In the genomic region with DNA sequence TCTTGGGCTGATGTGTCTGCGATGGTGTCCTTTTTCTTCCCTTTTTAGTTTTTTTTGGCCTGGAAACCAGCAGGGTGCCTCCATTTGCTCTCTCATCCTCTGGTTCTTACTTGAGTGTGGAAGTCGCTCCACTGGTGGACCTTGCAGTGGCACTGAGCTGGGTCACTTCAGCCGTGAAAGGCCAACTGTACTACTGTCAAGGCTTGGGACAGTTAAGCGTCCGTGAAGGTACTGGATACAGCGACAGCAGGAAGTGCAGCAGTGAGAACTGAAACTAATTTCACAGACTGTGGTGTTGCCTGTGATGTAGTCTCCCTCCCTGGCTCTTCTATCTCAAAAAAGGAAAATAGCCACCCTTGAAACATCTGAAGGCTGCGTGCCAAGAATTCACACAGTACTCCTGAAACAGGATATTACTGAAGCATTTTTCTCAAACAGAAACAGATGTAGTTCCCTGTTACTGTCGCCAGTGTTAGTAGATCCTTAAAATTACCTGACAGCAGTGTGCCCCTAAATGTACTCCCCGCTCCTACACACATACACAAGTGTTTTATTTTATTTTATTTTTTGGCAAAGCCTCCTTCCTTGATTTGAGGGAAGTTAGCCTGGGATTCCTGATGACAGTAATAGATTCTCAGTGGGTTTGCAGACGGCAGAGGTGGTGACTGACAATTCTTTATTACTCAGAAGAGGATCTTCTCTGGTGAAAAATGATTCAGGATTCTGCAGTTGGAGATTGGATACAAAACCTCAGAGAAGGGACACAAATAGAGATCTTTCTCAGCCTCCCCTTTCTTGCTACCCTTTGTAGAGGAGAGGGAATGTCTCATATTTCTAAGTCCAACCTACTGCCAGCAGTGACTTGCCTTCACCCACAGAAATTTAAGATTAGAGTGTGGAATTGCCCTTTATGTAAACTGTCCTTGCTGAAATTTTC, we compare ENCODE assay signal across 9 cellular contexts. TPM values are rescaled to one million over a fixed set of nuclear protein-coding genes. Genes with fewer than 3 reads are reported as not detected.
DNase-seq lines count a peak whose midpoint lies in the region; ATAC-seq and TF ChIP-seq lines count a peak whose summit lies in the region.
"Had no signal": no experiment of that assay in that cellular context is flagged by ENCODE, and none has a peak within 500 bp of the region (broad histone marks: within the 10 kb centered on the region; RNA-seq: fewer than 3 reads in every experiment).

No MANE protein-coding gene starts in this region.

- peaks cover 81% of the 10 kb centered on the region for H3K4me1 ChIP-seq in DOHH2 (ENCODE audit: control insufficient read depth, low read length)
- peaks cover 12 to 24% of the 10 kb centered on the region in 2 experiments; a peak in 3 of 4 replicates for H3K4me1 ChIP-seq in SK-N-SH (ENCODE audit: control insufficient read depth in 1 of 2, insufficient read depth in 2 of 2, low read depth in 1 of 2, low read length in 1 of 2)
- H3K4me1 ChIP-seq in colonic mucosa: peaks cover 16% of the 10 kb centered on the region
- H3K4me1 ChIP-seq in upper lobe of left lung: peaks cover 79 to 86% (median 82%) of the 10 kb centered on the region in 4 donors

- no peaks in the 10 kb centered on the region for H3K36me3 Mint-ChIP-seq in mesothelial cell of epicardium

- POLR2A ChIA-PET in SK-N-SH (lab: Yijun Ruan, JAX): no interaction called here

- no peak for TF ChIP-seq CTCF in DOHH2 (IDR thresholded peaks at IDR 0.05; ENCODE audit: low read depth, low read length, poor library complexity, severe bottlenecking)
- no peak for TF ChIP-seq CTCF in SK-N-SH (IDR thresholded peaks at IDR 0.05)
- TF ChIP-seq CTCF in colonic mucosa (IDR thresholded peaks at IDR 0.05): no peak
- TF ChIP-seq CTCF in mesothelial cell of epicardium (IDR thresholded peaks at IDR 0.05; ENCODE audit: unreplicated experiment): no peak
- TF ChIP-seq CTCF in upper lobe of left lung (IDR thresholded peaks at IDR 0.05): peak in 3 of 6 experiments; percentile 10 to 43 (median 33)

- peak overlapping the region; percentile 94 for H3K4me2 ChIP-seq in DOHH2 (ENCODE audit: low read length)
- H3K4me2 ChIP-seq in SK-N-SH: peak overlapping the region; percentile 73

- no peaks in the 10 kb centered on the region for H3K27me3 Mint-ChIP-seq in mesothelial cell of epicardium (ENCODE audit: low read depth)

- CTCF ChIA-PET in SK-N-SH (lab: Yijun Ruan, JAX): interaction anchor here (1.2 to 1.4 kb wide), 2 partner anchors 14 to 31 kb away, joined by 3 read pairs; no protein-coding TSS in a partner anchor

- H3K4me3 ChIP-seq in DOHH2 (ENCODE audit: low read length) (peak overlapping the region; percentile 95), SK-N-SH (ENCODE audit: low read depth in 2 of 2, low read length in 1 of 2) (peak overlapping the region; percentile 31 to 34; a peak in 3 of 4 replicates), colonic mucosa (peak overlapping the region; percentile 8), upper lobe of left lung (peak overlapping the region in 3 of 4 donors; percentile 10 to 24 (median 22))

- H3K27ac ChIP-seq in DOHH2 (ENCODE audit: low read depth, low read length) (peak overlapping the region; percentile 92), SK-N-SH (ENCODE audit: low read depth in 2 of 2, low read length in 1 of 2) (peak overlapping the region; percentile 73 to 86), colonic mucosa (peak overlapping the region; percentile 93), upper lobe of left lung (peak overlapping the region; percentile 81 to 99 (median 98))

- H2AFZ ChIP-seq in SK-N-SH (ENCODE audit: low read depth): no peak overlapping the region; the same call in 1 of the 2 replicates

- DNase-seq in SK-N-SH: no peak
- DNase-seq in colonic mucosa: peak; percentile 52
- no peak for DNase-seq in mesothelial cell of epicardium (ENCODE audit: low spot score in 2 of 2, unreplicated experiment in 2 of 2)
- peak in 1 of 2 donors; percentile 71 for DNase-seq in upper lobe of left lung
- no peak for DNase-seq in DMS153 (lab: John Stamatoyannopoulos, UW)

- H3K9me3 ChIP-seq in DOHH2 (ENCODE audit: control insufficient read depth, insufficient read depth, low read length): no peaks in the 10 kb centered on the region
- no peaks in the 10 kb centered on the region for H3K9me3 ChIP-seq in SK-N-SH
- H3K9me3 ChIP-seq in colonic mucosa: no peaks in the 10 kb centered on the region
- H3K9me3 ChIP-seq in upper lobe of left lung: no peaks in the 10 kb centered on the region

- H3K9ac ChIP-seq in SK-N-SH (peak overlapping the region; percentile 26; the same call in 1 of the 2 replicates), colonic mucosa (ENCODE audit: low read depth in 2 of 2, low read length in 2 of 2) (peak overlapping the region; percentile 52 to 78)

- no peaks in the 10 kb centered on the region for H3K9me3 Mint-ChIP-seq in mesothelial cell of epicardium

- TF ChIP-seq POLR2A in upper lobe of left lung (IDR thresholded peaks at IDR 0.05): peak in 1 of 4 donors; percentile 46

- H3K9me2 ChIP-seq in DOHH2 (replicated peaks; ENCODE audit: control insufficient read depth, low read length) (no peaks in the 10 kb centered on the region), SK-N-SH (no peaks in the 10 kb centered on the region)

- no peak for TF ChIP-seq EP300 in SK-N-SH (IDR thresholded peaks at IDR 0.05; ENCODE audit: borderline replicate concordance in 1 of 2, low read depth in 1 of 2, low read length in 1 of 2)
- TF ChIP-seq EP300 in upper lobe of left lung (IDR thresholded peaks at IDR 0.05): peak in 1 of 4 donors; percentile 20

- peak; percentile 49 for ATAC-seq in GM19455 (IDR thresholded peaks at IDR 0.05; ENCODE audit: unreplicated experiment)
- ATAC-seq in HG03571 (IDR thresholded peaks at IDR 0.05; ENCODE audit: unreplicated experiment): peak; percentile 49
- peak; percentile 60 to 61 for ATAC-seq in upper lobe of left lung (ENCODE audit: low FRiP score in 2 of 2)

- H3K36me3 ChIP-seq in DOHH2 (ENCODE audit: control insufficient read depth, low read length): peaks cover 52% of the 10 kb centered on the region
- H3K36me3 ChIP-seq in SK-N-SH (replicated peaks in 1 of 2; ENCODE audit: control insufficient read depth in 1 of 2, insufficient read depth in 2 of 2, low read length in 1 of 2): no peaks in the 10 kb centered on the region
- H3K36me3 ChIP-seq in colonic mucosa: no peaks in the 10 kb centered on the region
- H3K36me3 ChIP-seq in upper lobe of left lung: no peaks in the 10 kb centered on the region

- peak overlapping the region; percentile 81 for H3K27ac Mint-ChIP-seq in mesothelial cell of epicardium

- H3K79me2 ChIP-seq in DOHH2 (ENCODE audit: control insufficient read depth, low read length) (peaks cover 76% of the 10 kb centered on the region), SK-N-SH (ENCODE audit: insufficient read depth) (peaks cover 67% of the 10 kb centered on the region)

- intact Hi-C loops in colonic mucosa (cut with DNase I): no loop called here

- no peaks in the 10 kb centered on the region for H3K27me3 ChIP-seq in DOHH2 (ENCODE audit: control insufficient read depth, low read length)
- no peaks in the 10 kb centered on the region for H3K27me3 ChIP-seq in SK-N-SH (ENCODE audit: insufficient read depth)
- no peaks in the 10 kb centered on the region for H3K27me3 ChIP-seq in colonic mucosa
- H3K27me3 ChIP-seq in upper lobe of left lung: no peaks in the 10 kb centered on the region

- WGBS in SK-N-SH (ENCODE audit: low lambda C conversion rate): 50% methylated on average over 10 of the region's 10 CpGs
- WGBS in upper lobe of left lung, 2 donors: 13 to 19% methylated on average over 10 of the region's 10 CpGs

- no peak for TF ChIP-seq RAD21 in SK-N-SH (IDR thresholded peaks at IDR 0.05; ENCODE audit: low read length)

- H4K20me1 ChIP-seq in DOHH2 (ENCODE audit: control insufficient read depth, insufficient read depth, low read depth, low read length) (0 out of 2 replicates have a peak, but pooled peaks cover 3% of the 10 kb centered on the region), SK-N-SH (ENCODE audit: insufficient read depth) (no peaks in the 10 kb centered on the region)

- H3K4me1 Mint-ChIP-seq in mesothelial cell of epicardium: peaks cover 67% of the 10 kb centered on the region

- peak overlapping the region; percentile 1 for H3K4me3 Mint-ChIP-seq in mesothelial cell of epicardium

- H3F3A ChIP-seq in DOHH2 (ENCODE audit: control insufficient read depth, insufficient read depth) (peaks cover 34% of the 10 kb centered on the region), SK-N-SH (replicated peaks; ENCODE audit: insufficient read depth) (peaks cover 11% of the 10 kb centered on the region)

TF ChIP-seq in SK-N-SH, 30 proteins besides CTCF, POLR2A, EP300 and RAD21 (continues in another document):
- TF ChIP-seq TCF12 (IDR thresholded peaks at IDR 0.05) (peak; percentile 81), GATA2 (CRISPR knock-in tag; IDR thresholded peaks at IDR 0.05) (no peak), EZH2phosphoT487 (IDR thresholded peaks at IDR 0.05; ENCODE audit: borderline replicate concordance, low read depth) (no peak), CHD2 (IDR thresholded peaks at IDR 0.05; ENCODE audit: low read length, partially characterized antibody) (no peak), RFX5 (IDR thresholded peaks at IDR 0.05; ENCODE audit: low read length) (no peak), FOXM1 (IDR thresholded peaks at IDR 0.05; ENCODE audit: low read depth) (no peak)
- TF ChIP-seq, protein P1, sequence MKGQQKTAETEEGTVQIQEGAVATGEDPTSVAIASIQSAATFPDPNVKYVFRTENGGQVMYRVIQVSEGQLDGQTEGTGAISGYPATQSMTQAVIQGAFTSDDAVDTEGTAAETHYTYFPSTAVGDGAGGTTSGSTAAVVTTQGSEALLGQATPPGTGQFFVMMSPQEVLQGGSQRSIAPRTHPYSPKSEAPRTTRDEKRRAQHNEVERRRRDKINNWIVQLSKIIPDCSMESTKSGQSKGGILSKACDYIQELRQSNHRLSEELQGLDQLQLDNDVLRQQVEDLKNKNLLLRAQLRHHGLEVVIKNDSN (IDR thresholded peaks at IDR 0.05; ENCODE audit: borderline replicate concordance, low read depth): no peak
- TF ChIP-seq, protein P2, sequence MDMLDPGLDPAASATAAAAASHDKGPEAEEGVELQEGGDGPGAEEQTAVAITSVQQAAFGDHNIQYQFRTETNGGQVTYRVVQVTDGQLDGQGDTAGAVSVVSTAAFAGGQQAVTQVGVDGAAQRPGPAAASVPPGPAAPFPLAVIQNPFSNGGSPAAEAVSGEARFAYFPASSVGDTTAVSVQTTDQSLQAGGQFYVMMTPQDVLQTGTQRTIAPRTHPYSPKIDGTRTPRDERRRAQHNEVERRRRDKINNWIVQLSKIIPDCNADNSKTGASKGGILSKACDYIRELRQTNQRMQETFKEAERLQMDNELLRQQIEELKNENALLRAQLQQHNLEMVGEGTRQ (IDR thresholded peaks at IDR 0.05; ENCODE audit: borderline replicate concordance, low read depth, low read length): no peak

RNA-seq across cellular contexts. Expression of a gene that starts 4.3 kb away (rescaled TPM):
- polyA plus RNA-seq in SK-N-SH (2012; rRNA removed): 8.5 and 9.5 TPM in 2 replicates
- 5.2 and 7.2 TPM in 2 replicates for polyA plus RNA-seq in SK-N-SH (2012; cell fraction: cytosol; rRNA removed)
- 16.8 and 20.7 TPM in 2 replicates for polyA plus RNA-seq in SK-N-SH (2012; cell fraction: nucleus; rRNA removed)
- 10 to 100 TPM; 27.3 to 70.3 TPM for total RNA-seq in colonic mucosa
- 34.7 to 37.3 TPM (median 35.3 TPM) in 3 replicates for total RNA-seq in mesothelial cell of epicardium
- total RNA-seq in upper lobe of left lung: 10 to 100 TPM; 63.4 to 90.4 (median 81.6) TPM

RNA-seq across cellular contexts. Expression of a gene that starts 41.1 kb away (rescaled TPM):
- polyA plus RNA-seq in SK-N-SH (2012; rRNA removed): not detected in 2 replicates
- not detected in 2 replicates for polyA plus RNA-seq in SK-N-SH (2012; cell fraction: cytosol; rRNA removed)
- polyA plus RNA-seq in SK-N-SH (2012; cell fraction: nucleus; rRNA removed): not detected in 2 replicates
- total RNA-seq in colonic mucosa (not detected), mesothelial cell of epicardium (0.24 to 0.34 TPM (median 0.34 TPM) in 3 replicates), upper lobe of left lung (not detected)
- total RNA-seq: T-helper 2 cell treated with Interferon-gamma antibody and Interleukin-4, amounts not matched to agents 100 ng/mL and 5 ng/mL, for 36 hours had no signal

Comparison
In these comparisons a context has a peak if more than half of its experiments do, and no peak if none do; other contexts are left out.
1. H3K4me3 ChIP-seq: peak in every context shown above with its lines; median percentile 95 in DOHH2; 32 in SK-N-SH; 22 in upper lobe of left lung; 8 in colonic mucosa.